Comparison of ENCODE assay signal across 28 cellular contexts in the genomic region with DNA sequence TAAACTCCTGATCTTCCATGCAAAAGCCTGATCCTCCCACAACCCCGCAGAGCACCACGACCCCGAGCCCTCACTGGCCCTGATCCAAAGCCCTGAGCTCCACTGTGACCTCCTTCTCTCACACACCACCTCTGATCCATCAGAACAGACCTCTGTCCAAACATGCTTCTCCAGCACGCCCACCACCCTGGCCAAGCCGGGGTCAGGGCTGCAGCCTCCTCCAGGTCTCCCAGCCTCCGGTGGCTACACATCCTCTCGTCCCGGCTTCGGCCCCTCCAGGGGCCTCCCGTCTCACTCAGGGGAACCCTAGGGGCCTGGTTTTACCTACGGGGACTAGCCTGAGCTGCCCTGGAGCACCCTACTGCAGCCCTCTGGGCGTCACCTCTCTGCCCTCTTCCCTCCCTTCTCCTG. TPM values are rescaled to one million over a fixed set of nuclear protein-coding genes. Genes with fewer than 3 reads are reported as not detected.
"Had no signal": no experiment of that assay in that cellular context is flagged by ENCODE, and none has a peak within 500 bp of the region (broad histone marks: within the 10 kb centered on the region; RNA-seq: fewer than 3 reads in every experiment).

No MANE protein-coding gene starts in this region.

- H3K36me3 ChIP-seq: colonic mucosa, gastrocnemius medialis, left ventricle myocardium inferior, sigmoid colon, upper lobe of left lung had no signal

- H3K4me1 ChIP-seq: colonic mucosa, gastrocnemius medialis, left ventricle myocardium inferior, upper lobe of left lung had no signal

- DNase-seq: activated CD4-positive, alpha-beta T cell treated with anti-CD3 and anti-CD28 coated beads for 1 hour; activated CD4-positive, alpha-beta T cell treated with anti-CD3 and anti-CD28 coated beads, Interleukin-2, amount 50 U/mL, for 1 hour; activated CD8-positive, alpha-beta T cell treated with anti-CD3 and anti-CD28 coated beads for 36 hours; activated gamma-delta T cell treated with Interleukin-2 at 50 U/mL for 16 hours; activated naive CD4-positive, alpha-beta T cell treated with anti-CD3 and anti-CD28 coated beads, Interleukin-2, amount 50 U/mL, for 16 hours; activated T-cell treated with anti-CD3 and anti-CD28 coated beads, Interleukin-2, amount 50 U/mL, for 4 hours; amniotic stem cell; colonic mucosa; effector CD8-positive, alpha-beta T cell; erythroblast; gastrocnemius medialis; glutamatergic neuron; left ventricle myocardium inferior; naive thymus-derived CD4-positive, alpha-beta T cell; sigmoid colon; small intestine; stimulated activated CD4-positive, alpha-beta T cell treated with anti-CD3 and anti-CD28 coated beads, Interleukin-4, amount 100 ng/mL, for 24 hours; stimulated activated CD8-positive, alpha-beta memory T cell treated with anti-CD3 and anti-CD28 coated beads, Interleukin-4, amount 100 ng/mL, for 48 hours; stimulated activated naive CD8-positive, alpha-beta T cell treated with anti-CD3 and anti-CD28 coated beads, Interleukin-15, amount 100 ng/mL, for 72 hours; substantia nigra; T-helper 2 cell had no signal

- ATAC-seq: activated CD8-positive, alpha-beta T cell treated with anti-CD3 and anti-CD28 coated beads for 36 hours; activated T-cell treated with anti-CD3 and anti-CD28 coated beads, Interleukin-2, amount 50 U/mL, for 4 hours; activated T-helper 17 cell treated with anti-CD3 and anti-CD28 coated beads, Interleukin-2, amount 50 U/mL, for 72 hours; gastrocnemius medialis; naive thymus-derived CD4-positive, alpha-beta T cell; stimulated activated memory B cell treated with anti-CD40 and anti-IgM and Interleukin-4, amounts not matched to agents 10 μg/mL and 1 μg/mL and 100 μg/mL, for 72 hours; stimulated activated naive CD8-positive, alpha-beta T cell treated with anti-CD3 and anti-CD28 coated beads, Interleukin-15, amount 100 ng/mL, for 72 hours had no signal

- H3K27me3 ChIP-seq: colonic mucosa, upper lobe of left lung had no signal

- H3K4me3 Mint-ChIP-seq: activated CD8-positive, alpha-beta T cell treated with anti-CD3 and anti-CD28 coated beads for 36 hours; activated T-cell treated with anti-CD3 and anti-CD28 coated beads, Interleukin-2, amount 50 U/mL, for 4 hours; activated T-helper 17 cell treated with anti-CD3 and anti-CD28 coated beads, Interleukin-2, amount 50 U/mL, for 72 hours; naive thymus-derived CD4-positive, alpha-beta T cell; neural crest cell; stimulated activated memory B cell treated with anti-CD40 and anti-IgM and Interleukin-4, amounts not matched to agents 10 μg/mL and 1 μg/mL and 100 μg/mL, for 72 hours; stimulated activated naive CD8-positive, alpha-beta T cell treated with anti-CD3 and anti-CD28 coated beads, Interleukin-15, amount 100 ng/mL, for 72 hours had no signal

- H3K9me3 Mint-ChIP-seq: activated T-cell treated with anti-CD3 and anti-CD28 coated beads, Interleukin-2, amount 50 U/mL, for 4 hours; activated T-helper 17 cell treated with anti-CD3 and anti-CD28 coated beads, Interleukin-2, amount 50 U/mL, for 72 hours; neural crest cell had no signal

- H3K9me3 ChIP-seq: colonic mucosa, gastrocnemius medialis, left ventricle myocardium inferior, sigmoid colon, upper lobe of left lung had no signal

- H3K4me1 Mint-ChIP-seq: activated T-helper 17 cell treated with anti-CD3 and anti-CD28 coated beads, Interleukin-2, amount 50 U/mL, for 72 hours; neural crest cell; stimulated activated memory B cell treated with anti-CD40 and anti-IgM and Interleukin-4, amounts not matched to agents 10 μg/mL and 1 μg/mL and 100 μg/mL, for 72 hours; stimulated activated naive CD8-positive, alpha-beta T cell treated with anti-CD3 and anti-CD28 coated beads, Interleukin-15, amount 100 ng/mL, for 72 hours had no signal

- H3K4me3 ChIP-seq: colonic mucosa, gastrocnemius medialis, left ventricle myocardium inferior, lung, sigmoid colon, upper lobe of left lung had no signal

- H3K27ac ChIP-seq: colonic mucosa, gastrocnemius medialis, left ventricle myocardium inferior, sigmoid colon, upper lobe of left lung had no signal

- H3K36me3 Mint-ChIP-seq: naive thymus-derived CD4-positive, alpha-beta T cell; stimulated activated memory B cell treated with anti-CD40 and anti-IgM and Interleukin-4, amounts not matched to agents 10 μg/mL and 1 μg/mL and 100 μg/mL, for 72 hours had no signal

- H3K27ac Mint-ChIP-seq: activated CD8-positive, alpha-beta T cell treated with anti-CD3 and anti-CD28 coated beads for 36 hours; activated T-helper 17 cell treated with anti-CD3 and anti-CD28 coated beads, Interleukin-2, amount 50 U/mL, for 72 hours; naive thymus-derived CD4-positive, alpha-beta T cell; stimulated activated memory B cell treated with anti-CD40 and anti-IgM and Interleukin-4, amounts not matched to agents 10 μg/mL and 1 μg/mL and 100 μg/mL, for 72 hours; stimulated activated naive CD8-positive, alpha-beta T cell treated with anti-CD3 and anti-CD28 coated beads, Interleukin-15, amount 100 ng/mL, for 72 hours had no signal

RNA-seq across cellular contexts. Expression of a gene that starts 49.1 kb away (rescaled TPM):
- total RNA-seq: activated CD8-positive, alpha-beta T cell treated with anti-CD3 and anti-CD28 coated beads for 36 hours; activated T-helper 17 cell treated with anti-CD3 and anti-CD28 coated beads, Interleukin-2, amount 50 U/mL, for 72 hours; bronchial epithelial cell; dermis microvascular lymphatic vessel endothelial cell; naive thymus-derived CD4-positive, alpha-beta T cell; neural crest cell had no signal
- polyA plus RNA-seq: naive thymus-derived CD4-positive, alpha-beta T cell had no signal
